ENCODE assay signal across 8 cellular contexts in genomic region chr11:73647459-73648100, GRCh38. TPM values are rescaled to one million over a fixed set of nuclear protein-coding genes. Genes with fewer than 3 reads are reported as not detected.
DNase-seq lines count a peak whose midpoint lies in the region; ATAC-seq and TF ChIP-seq lines count a peak whose summit lies in the region.

No MANE protein-coding gene starts in this region.

- H3K4me1 Mint-ChIP-seq in osteocyte (ENCODE audit: unreplicated experiment): peaks cover 4% of the 10 kb centered on the region

- DNase-seq in GM10266 (ENCODE audit: extremely low spot score) (peak; percentile 85), NCI-H2196 (lab: John Stamatoyannopoulos, UW; ENCODE audit: unreplicated experiment) (peak; percentile 95), caudate nucleus (lab: John Stamatoyannopoulos, UW) (peak in 60 of 61 donors; percentile 76 to 97 (median 91)), islet precursor cell (peak; percentile 97), osteocyte (ENCODE audit: extremely low spot score, unreplicated experiment) (no peak)
- DNase-seq in activated CD4-positive, CD25-positive, alpha-beta regulatory T cell treated with anti-CD3 and anti-CD28 coated beads, Interleukin-2, amount 50 U/mL, for 72 hours: peak; percentile 79
- DNase-seq in stimulated activated CD4-positive, alpha-beta T cell treated with anti-CD3 and anti-CD28 coated beads, Interleukin-15, amount 100 ng/mL, for 24 hours: peak; percentile 94

- TF ChIP-seq CTCF in GM10266 (IDR thresholded peaks at IDR 0.05; ENCODE audit: control insufficient read depth, insufficient read depth, low read depth, missing control alignments) (no peak), osteocyte (IDR thresholded peaks at IDR 0.05) (no peak)

- ATAC-seq in HG03039 (IDR thresholded peaks at IDR 0.05; ENCODE audit: unreplicated experiment): peak; percentile 84

- no peak overlapping the region for H3K4me3 Mint-ChIP-seq in osteocyte (ENCODE audit: unreplicated experiment)

- peak overlapping the region; percentile 99 for H3K27ac ChIP-seq in caudate nucleus (ENCODE audit: low read depth, low read length)

- no peak overlapping the region for H3K27ac Mint-ChIP-seq in osteocyte (ENCODE audit: unreplicated experiment)

- no peaks in the 10 kb centered on the region for H3K36me3 Mint-ChIP-seq in osteocyte (ENCODE audit: unreplicated experiment)

- no peaks in the 10 kb centered on the region for H3K9me3 Mint-ChIP-seq in osteocyte (ENCODE audit: unreplicated experiment)

- peaks cover 20% of the 10 kb centered on the region for H3K27me3 Mint-ChIP-seq in osteocyte (ENCODE audit: unreplicated experiment)

RNA-seq across cellular contexts. Expression of gene PLEKHB1, which starts 1.2 kb away (rescaled TPM):
- total RNA-seq in osteocyte: 0.78 TPM in 1 of 2 replicates, not detected in the other

RNA-seq across cellular contexts. Expression of gene FAM168A, which starts 49.7 kb away (rescaled TPM):
- 52.2 and 53.1 TPM in 2 replicates for total RNA-seq in osteocyte
